Comparison of ENCODE assay signal across 10 cellular contexts in the genomic region with DNA sequence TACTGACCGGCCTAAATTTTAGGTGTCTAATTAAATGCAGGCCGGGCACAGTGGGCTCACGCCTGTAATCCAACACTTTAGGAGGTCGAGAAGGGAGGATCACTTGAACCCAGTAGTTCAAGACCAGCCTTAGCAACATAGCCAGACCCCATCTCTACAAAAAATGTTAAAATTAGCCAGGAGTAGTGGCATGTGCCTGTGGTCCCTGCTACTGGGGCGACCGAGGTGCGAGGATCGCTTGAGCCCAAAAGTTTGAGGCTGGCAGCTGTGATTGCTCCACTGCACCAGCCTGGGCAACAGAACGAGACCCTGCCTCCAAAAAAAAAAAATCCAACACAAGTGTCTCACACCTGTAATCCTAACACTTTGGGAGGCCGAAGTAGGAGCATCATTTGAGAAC. TPM values are rescaled to one million over a fixed set of nuclear protein-coding genes. Genes with fewer than 3 reads are reported as not detected.
DNase-seq lines count a peak whose midpoint lies in the region; ATAC-seq and TF ChIP-seq lines count a peak whose summit lies in the region.
"Had no signal": no experiment of that assay in that cellular context is flagged by ENCODE, and none has a peak within 500 bp of the region (broad histone marks: within the 10 kb centered on the region; RNA-seq: fewer than 3 reads in every experiment).

No MANE protein-coding gene starts in this region.

- H3K79me2 ChIP-seq in mammary epithelial cell (ENCODE audit: insufficient read depth, low read length), result peaks cover 41% of the 10 kb centered on the region

- peaks cover 18% of the 10 kb centered on the region for H3K27me3 Mint-ChIP-seq in nephron (ENCODE audit: low read depth)

- peaks cover 17% of the 10 kb centered on the region for H3K4me1 Mint-ChIP-seq in nephron

- no peak for DNase-seq in mammary epithelial cell
- no peak for DNase-seq in putamen (ENCODE audit: low spot score)
- DNase-seq in amniotic stem cell (lab: John Stamatoyannopoulos, UW), result no peak
- no peak for DNase-seq in SIG-M5 (lab: John Stamatoyannopoulos, UW)

- CTCF ChIA-PET in mammary epithelial cell (lab: Charles Lee; ENCODE audit: low non-redundant PET), result no interaction called here

- in situ Hi-C loops in mammary epithelial cell (cut with MboI; ENCODE audit: low sequenced_read_pairs in 2 of 2), result no loop called here

- intact Hi-C loops in mammary epithelial cell (cut with micrococcal nuclease), result no loop called here

- 56% methylated on average over 8 of the region's 10 CpGs for WGBS in mammary epithelial cell (ENCODE audit: low coverage, missing lambda C conversion rate)

- H2AFZ ChIP-seq in mammary epithelial cell (ENCODE audit: low read depth, low read length), result peak overlapping the region; percentile 67

- H3K4me1 ChIP-seq in BLaER1 treated with 17β-estradiol and CSF1 and Interleukin-3, amounts not matched to agents 10 nM and 100 nM, result peaks cover 16 to 60% (median 30%) of the 10 kb centered on the region in 10 experiments
- H3K4me1 ChIP-seq in HUES6 (ENCODE audit: control insufficient read depth, insufficient read depth, low read length) (peaks cover 10% of the 10 kb centered on the region), mammary epithelial cell (ENCODE audit: insufficient read depth, low read length) (peaks cover 20% of the 10 kb centered on the region)
- H3K4me1 ChIP-seq: prostate gland had no signal

- BruUV-seq in mammary epithelial cell (replicated peaks; lab: Mats Ljungman, UMichigan), result no TSS peak

- peaks cover 0 to 5% (median 1%) of the 10 kb centered on the region in 11 experiments; a peak in 3 of 22 replicates for H3K9me3 ChIP-seq in BLaER1 treated with 17β-estradiol and CSF1 and Interleukin-3, amounts not matched to agents 10 nM and 100 nM (replicated peaks in 1 of 11)
- no peaks in the 10 kb centered on the region for H3K9me3 ChIP-seq in HUES6 (ENCODE audit: control insufficient read depth, insufficient read depth, low read depth, low read length)
- H3K9me3 ChIP-seq in mammary epithelial cell (replicated peaks; ENCODE audit: insufficient read depth, low read length), result no peaks in the 10 kb centered on the region
- H3K9me3 ChIP-seq: prostate gland had no signal

- dilution Hi-C loops in mammary epithelial cell (cut with HindIII; ENCODE audit: low sequenced_read_pairs), result no loop called here

- H3K36me3 ChIP-seq in BLaER1 treated with 17β-estradiol and CSF1 and Interleukin-3, amounts not matched to agents 10 nM and 100 nM, result peaks cover 0 to 23% (median 8%) of the 10 kb centered on the region in 11 experiments; a peak in 15 of 22 replicates
- H3K36me3 ChIP-seq in HUES6 (ENCODE audit: control insufficient read depth, insufficient read depth, low read length) (no peaks in the 10 kb centered on the region), mammary epithelial cell (ENCODE audit: insufficient read depth, low read length) (no peaks in the 10 kb centered on the region)
- H3K36me3 ChIP-seq: prostate gland had no signal

- no peaks in the 10 kb centered on the region for H3K9me3 Mint-ChIP-seq in nephron

- H3K4me3 Mint-ChIP-seq in nephron, result peak overlapping the region; percentile 77 to 90 (median 89)

- peak overlapping the region; percentile 70 to 99 (median 87); a peak in 16 of 20 replicates for H3K4me3 ChIP-seq in BLaER1 treated with 17β-estradiol and CSF1 and Interleukin-3, amounts not matched to agents 10 nM and 100 nM
- H3K4me3 ChIP-seq in HUES6 (ENCODE audit: low read depth, low read length) (peak overlapping the region; percentile 83), mammary epithelial cell (replicated peaks in 1 of 3; ENCODE audit: insufficient read depth in 1 of 3, low read depth in 2 of 3, low read length in 3 of 3) (no peak overlapping the region)

- peaks cover 0 to 32% (median 27%) of the 10 kb centered on the region in 11 experiments; a peak in 14 of 22 replicates for H4K20me1 ChIP-seq in BLaER1 treated with 17β-estradiol and CSF1 and Interleukin-3, amounts not matched to agents 10 nM and 100 nM
- no peaks in the 10 kb centered on the region for H4K20me1 ChIP-seq in mammary epithelial cell (ENCODE audit: insufficient read depth, low read length)

- no peak overlapping the region for H3K27ac Mint-ChIP-seq in nephron

- peaks cover 5% of the 10 kb centered on the region for H3K36me3 Mint-ChIP-seq in nephron (ENCODE audit: low read depth)

- no peak for TF ChIP-seq CTCF in mammary epithelial cell (conservative IDR thresholded peaks at IDR 0.05 in 1 of 2, IDR thresholded peaks at IDR 0.05 in 1 of 2; ENCODE audit: extremely low read depth in 1 of 2, insufficient read depth in 1 of 2, low read depth in 1 of 2, low read length in 2 of 2)
- no peak for TF ChIP-seq CTCF in nephron (IDR thresholded peaks at IDR 0.05; ENCODE audit: unreplicated experiment in 3 of 3)

- H3K4me2 ChIP-seq in BLaER1 treated with 17β-estradiol and CSF1 and Interleukin-3, amounts not matched to agents 10 nM and 100 nM, result peak overlapping the region; percentile 62 to 99 (median 84)
- H3K4me2 ChIP-seq in mammary epithelial cell (ENCODE audit: insufficient read depth, low read depth, low read length), result peak overlapping the region; percentile 79

- H3K27ac ChIP-seq in BLaER1 treated with 17β-estradiol and CSF1 and Interleukin-3, amounts not matched to agents 10 nM and 100 nM, result no peak overlapping the region
- no peak overlapping the region for H3K27ac ChIP-seq in HUES6 (ENCODE audit: low read depth, low read length)
- H3K27ac ChIP-seq in mammary epithelial cell (ENCODE audit: insufficient read depth, low read depth, low read length), result no peak overlapping the region

- H3K27me3 ChIP-seq in BLaER1 treated with 17β-estradiol and CSF1 and Interleukin-3, amounts not matched to agents 10 nM and 100 nM, result no peaks in the 10 kb centered on the region; a peak in 1 of 22 replicates
- no peaks in the 10 kb centered on the region for H3K27me3 ChIP-seq in HUES6 (ENCODE audit: control insufficient read depth, insufficient read depth, low read length)
- H3K27me3 ChIP-seq in mammary epithelial cell (ENCODE audit: insufficient read depth, low read length), result no peaks in the 10 kb centered on the region

- H3K9ac ChIP-seq in BLaER1 treated with 17β-estradiol and CSF1 and Interleukin-3, amounts not matched to agents 10 nM and 100 nM, result no peak overlapping the region
- H3K9ac ChIP-seq in HUES6 (ENCODE audit: low read length) (no peak overlapping the region), mammary epithelial cell (ENCODE audit: insufficient read depth, low read length) (no peak overlapping the region)

- ATAC-seq in HG03439 (IDR thresholded peaks at IDR 0.05; ENCODE audit: unreplicated experiment), result no peak

RNA-seq across cellular contexts. Expression of a gene that starts 0.5 kb away (rescaled TPM):
- total RNA-seq in mammary epithelial cell, result 10 to 100 TPM; 35.2 to 36.2 TPM
- 25.0 TPM for polyA plus RNA-seq in mammary epithelial cell
- polyA minus RNA-seq in mammary epithelial cell, result 77.6 TPM

RNA-seq across cellular contexts. Expression of a gene that starts 5.0 kb away (rescaled TPM):
- 1 to 10 TPM in 1 of 2 donors, under 1 TPM in 1; 0.89 to 1.3 TPM for total RNA-seq in mammary epithelial cell
- polyA plus RNA-seq in mammary epithelial cell, result 0.44 TPM
- not detected for polyA minus RNA-seq in mammary epithelial cell
- total RNA-seq: bronchial epithelial cell had no signal

Comparison
In these comparisons a context has a peak if more than half of its experiments do, and no peak if none do; other contexts are left out.
1. H3K4me3 ChIP-seq: peak in BLaER1 treated with 17β-estradiol and CSF1 and Interleukin-3, amounts not matched to agents 10 nM and 100 nM (10 of 10) and HUES6 (single experiment); none in mammary epithelial cell (0 of 3).